Comparison of ENCODE assay signal across 20 cellular contexts in the genomic region with DNA sequence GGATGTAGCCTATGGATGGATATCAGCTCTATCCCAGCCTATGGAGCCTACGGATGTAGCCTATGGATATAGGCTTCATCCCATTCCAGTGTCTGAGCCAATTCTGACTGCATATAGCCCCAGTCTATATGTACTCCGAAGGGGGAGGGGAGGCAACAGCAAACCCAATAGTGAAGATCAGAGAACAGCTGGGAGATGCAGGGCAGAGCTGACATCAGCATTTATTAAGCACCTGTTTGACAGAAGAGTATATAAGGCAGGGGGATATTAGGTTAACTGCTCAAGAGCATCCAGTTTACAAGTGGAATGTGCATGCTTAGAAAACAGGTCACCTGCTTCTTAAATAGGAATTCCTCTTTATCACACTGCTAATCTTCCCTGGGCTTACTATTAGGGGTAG.
DNase-seq lines count a peak whose midpoint lies in the region; ATAC-seq, FAIRE-seq and TF ChIP-seq lines count a peak whose summit lies in the region.
"Had no signal": no experiment of that assay in that cellular context is flagged by ENCODE, and none has a peak within 500 bp of the region (broad histone marks: within the 10 kb centered on the region; RNA-seq: fewer than 3 reads in every experiment).

No MANE protein-coding gene starts in this region.

- dilution Hi-C loops in IMR-90 (cut with HindIII; ENCODE audit: low sequenced_read_pairs, unreplicated experiment) = no loop called here

- peaks cover 10% of the 10 kb centered on the region for H3K9me3 Mint-ChIP-seq in nephron progenitor cell
- H3K9me3 Mint-ChIP-seq: CD4-positive, alpha-beta T cell; GM23338; H9 had no signal

- TF ChIP-seq EP300 in A549 (IDR thresholded peaks at IDR 0.05) = no peak

- no peak overlapping the region for H3K4me3 Mint-ChIP-seq in nephron progenitor cell
- H3K4me3 Mint-ChIP-seq: B cell; CD4-positive, alpha-beta T cell; GM23338; H9 had no signal

- H4K8ac ChIP-seq in IMR-90 (ENCODE audit: low read depth in 2 of 2, low read length in 2 of 2) = no peak overlapping the region

- intact Hi-C loops in IMR-90 (cut with micrococcal nuclease) = no loop called here
- intact Hi-C loops in posterior cingulate gyrus (cut with DNase I) = no loop called here

- H3K14ac ChIP-seq in IMR-90 (replicated peaks; ENCODE audit: low read depth, low read length) = no peak overlapping the region

- no TSS peak for BruUV-seq in IMR-90 (replicated peaks; lab: Mats Ljungman, UMichigan)

- H3K9me1 ChIP-seq in IMR-90 (ENCODE audit: insufficient read depth, low read length) = no peaks in the 10 kb centered on the region

- H3K79me2 ChIP-seq in OCI-LY3 (ENCODE audit: low read length) = no peaks in the 10 kb centered on the region

- no peak for TF ChIP-seq RAD21 in A549 (conservative IDR thresholded peaks at IDR 0.05 in 1 of 2, IDR thresholded peaks at IDR 0.05 in 1 of 2)
- no peak for TF ChIP-seq RAD21 in IMR-90 (IDR thresholded peaks at IDR 0.05; ENCODE audit: low read length)

- no peak for TF ChIP-seq CTCF in A549 (IDR thresholded peaks at IDR 0.05)
- no peak for TF ChIP-seq CTCF in IMR-90 (conservative IDR thresholded peaks at IDR 0.05; ENCODE audit: low read depth, low read length)
- TF ChIP-seq CTCF in OCI-LY3 (IDR thresholded peaks at IDR 0.05; ENCODE audit: low read depth, low read length) = no peak
- no peak for TF ChIP-seq CTCF in nephron progenitor cell (IDR thresholded peaks at IDR 0.05)

- 41% methylated on average over 2 of the region's 2 CpGs for WGBS in A549 (ENCODE audit: missing lambda C conversion rate)
- no CpG with 5 or more reads among the region's 2 CpGs for WGBS in IMR-90 (ENCODE audit: extremely low coverage in 2 of 2, insufficient read length in 1 of 2), 2 experiments

- H3K36me3 ChIP-seq in IMR-90 (ENCODE audit: control insufficient read depth, insufficient read depth, low read length) (no peaks in the 10 kb centered on the region), OCI-LY3 (replicated peaks; ENCODE audit: low read depth, low read length) (no peaks in the 10 kb centered on the region)

- H3K9ac ChIP-seq in IMR-90 (ENCODE audit: low read depth, low read length) (no peak overlapping the region), OCI-LY3 (ENCODE audit: low read length) (no peak overlapping the region)

- H3K36me3 Mint-ChIP-seq in nephron progenitor cell (ENCODE audit: low read depth) = no peaks in the 10 kb centered on the region

- H2AK9ac ChIP-seq in IMR-90 (replicated peaks; ENCODE audit: low read depth, low read length, poor library complexity) = no peak overlapping the region

- in situ Hi-C loops in IMR-90 (cut with MboI; ENCODE audit: low sequenced_read_pairs) = no loop called here

- no peak overlapping the region for H3K4me2 ChIP-seq in A549
- no peak overlapping the region for H3K4me2 ChIP-seq in IMR-90 (ENCODE audit: low read depth, low read length)
- H3K4me2 ChIP-seq in OCI-LY3 (ENCODE audit: low read length) = peak overlapping the region; percentile 96; the same call in 1 of the 2 replicates
- H3K4me2 ChIP-seq: GM23338 had no signal

- TF ChIP-seq POLR2A in A549 (IDR thresholded peaks at IDR 0.05; ENCODE audit: low read length) (no peak), IMR-90 (IDR thresholded peaks at IDR 0.05; ENCODE audit: low read depth, low read length) (no peak)

- no peak overlapping the region for H3K4ac ChIP-seq in IMR-90 (ENCODE audit: low read depth, low read length)

- no peak overlapping the region for H4K91ac ChIP-seq in IMR-90 (ENCODE audit: insufficient read depth, low read depth, low read length)

- no peak overlapping the region for H2AK5ac ChIP-seq in IMR-90 (ENCODE audit: low read depth, low read length)

- H3K4me1 ChIP-seq in A549 (no peaks in the 10 kb centered on the region), IMR-90 (ENCODE audit: control insufficient read depth, insufficient read depth, low read length) (no peaks in the 10 kb centered on the region), OCI-LY3 (ENCODE audit: low read length) (peaks cover 52% of the 10 kb centered on the region)

- H3K79me1 ChIP-seq in IMR-90 (ENCODE audit: low read depth in 1 of 2, low read length in 2 of 2) = no peaks in the 10 kb centered on the region

- H3K27ac ChIP-seq in A549 (no peak overlapping the region), IMR-90 (ENCODE audit: insufficient read depth, low read length) (no peak overlapping the region), OCI-LY3 (ENCODE audit: low read length) (no peak overlapping the region)

- ATAC-seq in A549 = no peak
- no peak for ATAC-seq in IMR-90 (ENCODE audit: low read depth)
- ATAC-seq in GM21526 (IDR thresholded peaks at IDR 0.05; ENCODE audit: low FRiP score, unreplicated experiment) = no peak
- no peak for ATAC-seq in GM19023 (IDR thresholded peaks at IDR 0.05; ENCODE audit: unreplicated experiment)
- ATAC-seq: GM23338 had no signal

- H3K4me1 Mint-ChIP-seq in nephron progenitor cell = peaks cover 5% of the 10 kb centered on the region
- H3K4me1 Mint-ChIP-seq: GM23338 had no signal

- no peak overlapping the region for H2BK20ac ChIP-seq in IMR-90 (ENCODE audit: low read depth, low read length)

- no peak overlapping the region for H3K23ac ChIP-seq in IMR-90 (ENCODE audit: low read depth, low read length)

- H3K27me3 Mint-ChIP-seq in nephron progenitor cell (ENCODE audit: low read depth, poor library complexity) = peaks cover 7% of the 10 kb centered on the region
- H3K27me3 Mint-ChIP-seq: B cell; CD4-positive, alpha-beta T cell had no signal

- H3K4me3 ChIP-seq in A549 (no peak overlapping the region), IMR-90 (ENCODE audit: insufficient read depth, low read depth, low read length) (no peak overlapping the region), OCI-LY3 (ENCODE audit: low read length) (no peak overlapping the region)
- H3K4me3 ChIP-seq: GM23338 had no signal

- peaks cover 23% of the 10 kb centered on the region for H3K27me3 ChIP-seq in IMR-90 (ENCODE audit: control insufficient read depth, insufficient read depth, low read length)
- no peaks in the 10 kb centered on the region for H3K27me3 ChIP-seq in OCI-LY3 (ENCODE audit: low read depth, low read length)

- POLR2A ChIA-PET in A549 (lab: Yijun Ruan, JAX) (no interaction called here), IMR-90 (lab: Charles Lee; ENCODE audit: unreplicated experiment) (no interaction called here)

- CTCF ChIA-PET in A549 (lab: Yijun Ruan, JAX) = interaction anchor here (1.8 to 2.3 kb wide), 3 partner anchors 8 to 248 kb away, joined by 5 to 7 read pairs (median 5); a partner anchor contains a TSS
- CTCF ChIA-PET in IMR-90 (lab: Yijun Ruan, JAX) = no interaction called here

- H3K18ac ChIP-seq in IMR-90 (ENCODE audit: low read depth, low read length) = no peak overlapping the region

- no peak overlapping the region for H4K5ac ChIP-seq in IMR-90 (ENCODE audit: low read depth, low read length)

- peak overlapping the region; percentile 2 for H3K27ac Mint-ChIP-seq in nephron progenitor cell
- H3K27ac Mint-ChIP-seq: B cell; CD4-positive, alpha-beta T cell; GM23338; H9 had no signal

- H2BK15ac ChIP-seq in IMR-90 (ENCODE audit: low read depth, low read length) = no peak overlapping the region

- no peak overlapping the region for H2BK5ac ChIP-seq in IMR-90 (ENCODE audit: low read depth, low read length, poor library complexity, severe bottlenecking)

- H4K20me1 ChIP-seq in IMR-90 (ENCODE audit: insufficient read depth, low read length) = no peaks in the 10 kb centered on the region
- H4K20me1 ChIP-seq in OCI-LY3 (ENCODE audit: insufficient read depth, low read length) = no peaks in the 10 kb centered on the region

- no peak overlapping the region for H2AFZ ChIP-seq in IMR-90 (replicated peaks; ENCODE audit: low read length, poor library complexity)
- H2AFZ ChIP-seq in OCI-LY3 (ENCODE audit: low read depth, low read length) = no peak overlapping the region
- H2AFZ ChIP-seq: GM23338 had no signal

- no peak overlapping the region for H3K56ac ChIP-seq in IMR-90 (ENCODE audit: extremely low read depth, insufficient read depth, low read length)

- DNase-seq in A549 (ENCODE audit: low read depth in 1 of 2, low spot score in 1 of 2) = no peak
- no peak for DNase-seq in IMR-90
- no peak for DNase-seq in nephron progenitor cell
- no peak for DNase-seq in posterior cingulate gyrus
- DNase-seq: C1 segment of cervical spinal cord; Calu3; CD4-positive, alpha-beta T cell; DMS153; DMS79 treated with DMSO at 0.1 percent for 48 hours; EL; H9; KBM-7 had no signal

- H3K9me3 ChIP-seq in A549 (no peaks in the 10 kb centered on the region), IMR-90 (ENCODE audit: control insufficient read depth, insufficient read depth, low read length) (peaks cover 2% of the 10 kb centered on the region; the same call in 1 of the 2 replicates), OCI-LY3 (ENCODE audit: insufficient read depth, low read length) (no peaks in the 10 kb centered on the region)

- FAIRE-seq in A549 (lab: Jason Lieb, UNC) = no peak
- FAIRE-seq: G401.6, GM12891, HTR-8/SVneo had no signal

- H2BK120ac ChIP-seq in IMR-90 (ENCODE audit: low read depth, low read length) = no peak overlapping the region

TF ChIP-seq in A549, 52 proteins besides CTCF, POLR2A, EP300 and RAD21:
- TF ChIP-seq, protein P1, sequence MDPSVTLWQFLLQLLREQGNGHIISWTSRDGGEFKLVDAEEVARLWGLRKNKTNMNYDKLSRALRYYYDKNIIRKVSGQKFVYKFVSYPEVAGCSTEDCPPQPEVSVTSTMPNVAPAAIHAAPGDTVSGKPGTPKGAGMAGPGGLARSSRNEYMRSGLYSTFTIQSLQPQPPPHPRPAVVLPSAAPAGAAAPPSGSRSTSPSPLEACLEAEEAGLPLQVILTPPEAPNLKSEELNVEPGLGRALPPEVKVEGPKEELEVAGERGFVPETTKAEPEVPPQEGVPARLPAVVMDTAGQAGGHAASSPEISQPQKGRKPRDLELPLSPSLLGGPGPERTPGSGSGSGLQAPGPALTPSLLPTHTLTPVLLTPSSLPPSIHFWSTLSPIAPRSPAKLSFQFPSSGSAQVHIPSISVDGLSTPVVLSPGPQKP (IDR thresholded peaks at IDR 0.05; ENCODE audit: low read depth, low read length) = no peak
- TF ChIP-seq MAFK (IDR thresholded peaks at IDR 0.05; ENCODE audit: partially characterized antibody) = peak; percentile 41

TF ChIP-seq in IMR-90, 13 proteins besides CTCF, POLR2A, EP300 and RAD21:
- TF ChIP-seq RFX5 (IDR thresholded peaks at IDR 0.05; ENCODE audit: low read depth, low read length) (no peak), MAFK (IDR thresholded peaks at IDR 0.05; ENCODE audit: low read depth, low read length) (peak; percentile 36)
